Comparison of ENCODE assay signal across 26 cellular contexts in the genomic region with DNA sequence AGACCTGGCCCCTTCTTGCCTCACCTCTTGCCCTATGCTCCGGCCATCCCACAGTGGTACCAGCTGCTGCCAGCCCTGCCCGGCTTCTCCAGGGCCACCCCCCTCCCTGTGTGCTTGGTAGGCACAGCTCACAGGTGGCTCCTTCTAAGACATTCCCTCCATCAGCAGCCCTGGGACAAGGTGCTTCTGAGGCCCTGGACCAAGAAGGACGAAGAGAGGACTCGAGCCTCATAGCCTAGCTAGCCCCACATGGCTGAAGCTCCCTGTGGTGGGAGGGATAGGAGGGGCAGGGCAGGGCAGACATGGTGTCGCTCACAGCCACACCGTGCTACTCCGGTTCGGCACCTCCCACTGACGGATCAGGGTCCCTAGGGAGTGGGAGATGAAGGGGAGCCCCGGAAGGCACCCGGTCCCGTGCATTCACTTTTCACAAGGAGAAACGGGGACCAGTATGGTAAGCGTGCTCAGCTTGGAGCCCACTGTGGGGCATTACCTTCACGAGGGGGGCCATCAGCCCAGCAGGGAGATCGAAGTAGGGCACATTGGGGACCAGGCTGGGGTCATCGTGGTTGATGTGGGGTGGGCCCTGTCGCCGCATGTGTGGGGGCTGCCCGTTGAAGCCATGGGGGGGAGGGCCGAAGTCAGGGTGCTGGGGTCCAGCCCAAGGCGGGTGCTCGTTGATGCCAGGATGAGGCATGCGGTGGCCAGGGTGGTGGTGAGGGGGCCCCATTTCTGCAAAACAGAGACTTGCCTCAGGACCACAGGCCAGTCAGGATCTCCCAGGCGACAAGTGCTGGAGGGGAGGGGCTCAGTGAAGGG. TPM values are rescaled to one million over a fixed set of nuclear protein-coding genes. Genes with fewer than 3 reads are reported as not detected.
"Had no signal": no experiment of that assay in that cellular context is flagged by ENCODE, and none has a peak within 500 bp of the region (broad histone marks: within the 10 kb centered on the region; RNA-seq: fewer than 3 reads in every experiment).

No MANE protein-coding gene starts in this region.

- DNase-seq: activated CD4-positive, alpha-beta memory T cell treated with anti-CD3 and anti-CD28 coated beads, Interleukin-2, amount 10 ng/mL, durations not matched to agents 7 days and 5 days; activated CD4-positive, alpha-beta T cell treated with anti-CD3 and anti-CD28 coated beads for 48 hours; activated CD4-positive, CD25-positive, alpha-beta regulatory T cell; activated gamma-delta T cell; activated naive CD8-positive, alpha-beta T cell treated with anti-CD3 and anti-CD28 coated beads, Interleukin-2, amount 50 U/mL, for 24 hours; activated T-cell treated with anti-CD3 and anti-CD28 coated beads, Interleukin-2, amount 50 U/mL, for 72 hours; anterior cingulate cortex; foreskin keratinocyte; natural killer cell; stimulated activated CD4-positive, alpha-beta T cell treated with anti-CD3 and anti-CD28 coated beads, Interleukin-4, amount 100 ng/mL, for 1 hour; stomach; T1000; trophoblast cell had no signal

- H3K27ac Mint-ChIP-seq: activated CD4-positive, alpha-beta memory T cell treated with anti-CD3 and anti-CD28 coated beads, Interleukin-2, amount 10 ng/mL, durations not matched to agents 7 days and 5 days; activated naive CD8-positive, alpha-beta T cell treated with anti-CD3 and anti-CD28 coated beads, Interleukin-2, amount 50 U/mL, for 24 hours; activated T-cell treated with anti-CD3 and anti-CD28 coated beads, Interleukin-2, amount 50 U/mL, for 72 hours; natural killer cell had no signal

- H3K27me3 ChIP-seq: breast epithelium, foreskin keratinocyte, pancreas, stomach, vagina had no signal

- H3K4me3 ChIP-seq: breast epithelium, coronary artery, lung, pancreas, smooth muscle cell, stomach, vagina had no signal

- ATAC-seq: activated naive CD8-positive, alpha-beta T cell treated with anti-CD3 and anti-CD28 coated beads, Interleukin-2, amount 50 U/mL, for 24 hours; foreskin keratinocyte; left lobe of liver; natural killer cell; pancreas; sciatic nerve had no signal

- H3K9me3 ChIP-seq: breast epithelium, pancreas, stomach, vagina had no signal

- H3K9me3 Mint-ChIP-seq: activated CD4-positive, alpha-beta memory T cell treated with anti-CD3 and anti-CD28 coated beads, Interleukin-2, amount 10 ng/mL, durations not matched to agents 7 days and 5 days; activated naive CD8-positive, alpha-beta T cell treated with anti-CD3 and anti-CD28 coated beads, Interleukin-2, amount 50 U/mL, for 24 hours; activated T-cell treated with anti-CD3 and anti-CD28 coated beads, Interleukin-2, amount 50 U/mL, for 72 hours; natural killer cell had no signal

- H3K4me1 Mint-ChIP-seq: activated CD4-positive, alpha-beta memory T cell treated with anti-CD3 and anti-CD28 coated beads, Interleukin-2, amount 10 ng/mL, durations not matched to agents 7 days and 5 days; activated naive CD8-positive, alpha-beta T cell treated with anti-CD3 and anti-CD28 coated beads, Interleukin-2, amount 50 U/mL, for 24 hours had no signal

- H3K4me3 Mint-ChIP-seq: activated CD4-positive, alpha-beta memory T cell treated with anti-CD3 and anti-CD28 coated beads, Interleukin-2, amount 10 ng/mL, durations not matched to agents 7 days and 5 days; activated naive CD8-positive, alpha-beta T cell treated with anti-CD3 and anti-CD28 coated beads, Interleukin-2, amount 50 U/mL, for 24 hours; activated T-cell treated with anti-CD3 and anti-CD28 coated beads, Interleukin-2, amount 50 U/mL, for 72 hours; natural killer cell had no signal

- H3K27me3 Mint-ChIP-seq: activated CD4-positive, alpha-beta memory T cell treated with anti-CD3 and anti-CD28 coated beads, Interleukin-2, amount 10 ng/mL, durations not matched to agents 7 days and 5 days; activated naive CD8-positive, alpha-beta T cell treated with anti-CD3 and anti-CD28 coated beads, Interleukin-2, amount 50 U/mL, for 24 hours had no signal

- H3K36me3 Mint-ChIP-seq: natural killer cell had no signal

- H3K27ac ChIP-seq: breast epithelium, coronary artery, foreskin keratinocyte, pancreas, stomach, vagina had no signal

- H3K4me1 ChIP-seq: breast epithelium, foreskin keratinocyte, pancreas, vagina had no signal

RNA-seq across cellular contexts. Expression of a gene that starts 26.8 kb away (rescaled TPM):
- total RNA-seq: activated CD4-positive, alpha-beta memory T cell treated with anti-CD3 and anti-CD28 coated beads, Interleukin-2, amount 10 ng/mL, durations not matched to agents 7 days and 5 days; activated T-cell treated with anti-CD3 and anti-CD28 coated beads, Interleukin-2, amount 50 U/mL, for 72 hours; breast epithelium; epithelial cell of proximal tubule; fibroblast of lung; foreskin keratinocyte; left lobe of liver; lung; natural killer cell; pancreas; sciatic nerve; smooth muscle cell; stomach; T-helper 1 cell treated with Interleukin-12 subunit alpha and Interleukin-12 subunit beta and Interleukin-4 antibody, amounts not matched to agents 30 ng/mL and 1 ng/mL, for 36 hours; temporal lobe; vagina had no signal
- polyA plus RNA-seq: fibroblast of lung, keratinocyte, smooth muscle cell, stomach had no signal
